In the genomic region with DNA sequence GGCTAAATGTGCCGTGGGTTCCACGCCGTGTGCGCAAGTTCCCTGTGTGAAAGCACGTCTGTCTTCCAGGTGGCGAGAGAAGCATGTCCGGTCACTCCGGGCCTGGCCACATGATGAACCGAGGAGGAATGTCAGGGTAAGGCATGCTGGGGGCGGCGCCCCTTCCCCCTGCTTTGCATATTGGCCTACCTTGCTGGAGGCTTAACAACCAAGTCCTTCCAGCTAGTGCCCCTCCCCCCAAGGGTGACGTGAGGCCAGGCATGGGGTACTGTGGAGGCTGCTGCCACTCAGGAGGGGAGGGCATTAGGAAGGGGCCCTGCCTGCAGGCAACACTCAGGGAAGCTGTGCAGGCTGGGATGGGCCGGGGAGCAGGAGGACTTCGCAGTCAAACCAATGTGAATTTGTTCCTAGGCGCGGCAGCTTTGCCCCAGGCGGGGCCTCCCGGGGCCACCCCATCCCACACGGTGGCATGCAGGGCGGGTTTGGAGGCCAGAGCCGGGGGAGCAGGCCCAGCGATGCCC, we compare ENCODE assay signal across 19 cellular contexts. TPM values are rescaled to one million over a fixed set of nuclear protein-coding genes. Genes with fewer than 3 reads are reported as not detected.
A peak's percentile ranks its signal among the peaks of the same experiment; 100 is the strongest.
DNase-seq lines count a peak whose midpoint lies in the region; ATAC-seq and TF ChIP-seq lines count a peak whose summit lies in the region.
"Had no signal": no experiment of that assay in that cellular context is flagged by ENCODE, and none has a peak within 500 bp of the region (broad histone marks: within the 10 kb centered on the region; RNA-seq: fewer than 3 reads in every experiment).

No MANE protein-coding gene starts in this region.

- no peak for TF ChIP-seq CTCF in WERI-Rb-1 (IDR thresholded peaks at IDR 0.05; ENCODE audit: low read depth, low read length)
- TF ChIP-seq CTCF in type B pancreatic cell (conservative IDR thresholded peaks at IDR 0.05) = no peak

- H3K36me3 ChIP-seq in WERI-Rb-1 = peaks cover 80% of the 10 kb centered on the region

- DNase-seq in stimulated activated naive CD8-positive, alpha-beta T cell treated with anti-CD3 and anti-CD28 coated beads, Interleukin-15, amount 100 ng/mL, for 72 hours = no peak
- DNase-seq in stimulated activated naive CD8-positive, alpha-beta T cell treated with anti-CD3 and anti-CD28 coated beads, Interleukin-15, Interleukin-2, amounts not matched to agents 100 U/mL and 50 U/mL, for 24 hours = no peak
- DNase-seq in WERI-Rb-1 (peak; percentile 88), iPS-NIHi7 (ENCODE audit: extremely low spot score) (peak; percentile 78), type B pancreatic cell (ENCODE audit: extremely low spot score, unreplicated experiment) (no peak), NCI-H446 treated with DMSO at 0.1 percent for 48 hours (lab: John Stamatoyannopoulos, UW) (no peak), T-helper 9 cell (no peak), activated T-cell treated with anti-CD3 and anti-CD28 coated beads for 4 hours (no peak)
- DNase-seq: GF-D8; NCI-H2029; NCI-H69; Peyer's patch; stimulated activated CD4-positive, alpha-beta T cell treated with anti-CD3 and anti-CD28 coated beads, Interleukin-2, amount 100 ng/mL, for 24 hours; SW 1271 had no signal

- H3K9me3 ChIP-seq in WERI-Rb-1 (ENCODE audit: severe bottlenecking) = no peaks in the 10 kb centered on the region
- H3K9me3 ChIP-seq: gastroesophageal sphincter, Peyer's patch, right lobe of liver had no signal

- no peak for ATAC-seq in stimulated activated naive CD8-positive, alpha-beta T cell treated with anti-CD3 and anti-CD28 coated beads, Interleukin-15, amount 100 ng/mL, for 72 hours
- no peak for ATAC-seq in stimulated activated naive CD8-positive, alpha-beta T cell treated with anti-CD3 and anti-CD28 coated beads, Interleukin-15, Interleukin-2, amounts not matched to agents 100 U/mL and 50 U/mL, for 24 hours
- ATAC-seq: gastroesophageal sphincter, right lobe of liver had no signal

- H3K4me3 Mint-ChIP-seq in stimulated activated naive CD8-positive, alpha-beta T cell treated with anti-CD3 and anti-CD28 coated beads, Interleukin-15, amount 100 ng/mL, for 72 hours = no peak overlapping the region
- H3K4me3 Mint-ChIP-seq in type B pancreatic cell = peak overlapping the region; percentile 44

- no peak overlapping the region for H3K4me3 ChIP-seq in WERI-Rb-1 (ENCODE audit: low read depth, low read length)
- H3K4me3 ChIP-seq: gastroesophageal sphincter, Peyer's patch, right lobe of liver had no signal

- H3K9me3 Mint-ChIP-seq in stimulated activated naive CD8-positive, alpha-beta T cell treated with anti-CD3 and anti-CD28 coated beads, Interleukin-15, amount 100 ng/mL, for 72 hours = no peaks in the 10 kb centered on the region
- H3K9me3 Mint-ChIP-seq in type B pancreatic cell = no peaks in the 10 kb centered on the region
- H3K9me3 Mint-ChIP-seq: activated T-helper 2 cell treated with anti-CD3 and anti-CD28 coated beads, Interferon-gamma antibody, Interleukin-2, Interleukin-4, amounts not matched to agents 10 μg/mL and 5 μg/mL and 100 μg/mL, durations not matched to agents 14 hours and 24 hours and 36 hours had no signal

- no peaks in the 10 kb centered on the region for H3K27me3 Mint-ChIP-seq in stimulated activated naive CD8-positive, alpha-beta T cell treated with anti-CD3 and anti-CD28 coated beads, Interleukin-15, amount 100 ng/mL, for 72 hours
- H3K27me3 Mint-ChIP-seq in type B pancreatic cell = no peaks in the 10 kb centered on the region

- peaks cover 8% of the 10 kb centered on the region for H3K36me3 Mint-ChIP-seq in type B pancreatic cell

- 0 out of 2 replicates have a peak overlapping the region, but pooled peaks have one; percentile 23 for H3K27ac ChIP-seq in WERI-Rb-1
- H3K27ac ChIP-seq: epithelial cell of prostate, gastroesophageal sphincter, Peyer's patch, right lobe of liver, VCaP had no signal

- peaks cover 31% of the 10 kb centered on the region for H3K4me1 Mint-ChIP-seq in stimulated activated naive CD8-positive, alpha-beta T cell treated with anti-CD3 and anti-CD28 coated beads, Interleukin-15, amount 100 ng/mL, for 72 hours
- H3K4me1 Mint-ChIP-seq in type B pancreatic cell (ENCODE audit: unreplicated experiment) = peaks cover 6% of the 10 kb centered on the region

- H3K27ac Mint-ChIP-seq in stimulated activated naive CD8-positive, alpha-beta T cell treated with anti-CD3 and anti-CD28 coated beads, Interleukin-15, amount 100 ng/mL, for 72 hours = peak overlapping the region; percentile 60 to 84
- peak overlapping the region; percentile 71 for H3K27ac Mint-ChIP-seq in type B pancreatic cell
- H3K27ac Mint-ChIP-seq: activated T-helper 2 cell treated with anti-CD3 and anti-CD28 coated beads, Interferon-gamma antibody, Interleukin-2, Interleukin-4, amounts not matched to agents 10 μg/mL and 5 μg/mL and 100 μg/mL, durations not matched to agents 14 hours and 24 hours and 36 hours had no signal

- H3K27me3 ChIP-seq in WERI-Rb-1 (ENCODE audit: insufficient read depth, low read depth, severe bottlenecking) = no peaks in the 10 kb centered on the region
- H3K27me3 ChIP-seq: gastroesophageal sphincter, Peyer's patch, right lobe of liver had no signal

RNA-seq across cellular contexts. Expression of a gene that starts 12.5 kb away (rescaled TPM):
- 42.2 and 50.0 TPM in 2 replicates for total RNA-seq in type B pancreatic cell (ENCODE audit: low replicate concordance)

RNA-seq across cellular contexts. Expression of a gene that starts 13.0 kb away (rescaled TPM):
- total RNA-seq in type B pancreatic cell (ENCODE audit: low replicate concordance) = 6.2 and 11.0 TPM in 2 replicates

RNA-seq across cellular contexts. Expression of a gene that starts 22.3 kb away (rescaled TPM):
- total RNA-seq in type B pancreatic cell (ENCODE audit: low replicate concordance) = 1,016 and 1,024 TPM in 2 replicates

RNA-seq across cellular contexts. Expression of a gene that starts 44.9 kb away (rescaled TPM):
- total RNA-seq in type B pancreatic cell (ENCODE audit: low replicate concordance) = 103 and 127 TPM in 2 replicates

RNA-seq across cellular contexts. Expression of a gene that starts 45.2 kb away (rescaled TPM):
- 60.9 and 93.4 TPM in 2 replicates for total RNA-seq in type B pancreatic cell (ENCODE audit: low replicate concordance)

Comparison
In these comparisons a context has a peak if more than half of its experiments do, and no peak if none do; other contexts are left out.
1. DNase-seq: peak in WERI-Rb-1 (single experiment) and iPS-NIHi7 (single experiment); none in stimulated activated naive CD8-positive, alpha-beta T cell treated with anti-CD3 and anti-CD28 coated beads, Interleukin-15, amount 100 ng/mL, for 72 hours (0 of 2), stimulated activated naive CD8-positive, alpha-beta T cell treated with anti-CD3 and anti-CD28 coated beads, Interleukin-15, Interleukin-2, amounts not matched to agents 100 U/mL and 50 U/mL, for 24 hours (single experiment), type B pancreatic cell (single experiment), NCI-H446 treated with DMSO at 0.1 percent for 48 hours (single experiment), T-helper 9 cell (single experiment) and activated T-cell treated with anti-CD3 and anti-CD28 coated beads for 4 hours (single experiment).